In genomic region chr2:201642579-201643215, GRCh38 we compare ENCODE assay signal across 8 cellular contexts. TPM values are rescaled to one million over a fixed set of nuclear protein-coding genes. Genes with fewer than 3 reads are reported as not detected.
DNase-seq lines count a peak whose midpoint lies in the region; ATAC-seq and TF ChIP-seq lines count a peak whose summit lies in the region.

No MANE protein-coding gene starts in this region.

- peak; percentile 92 for DNase-seq in Daoy (ENCODE audit: low read depth)
- peak; percentile 86 to 87 for DNase-seq in SJCRH30
- DNase-seq in activated naive CD4-positive, alpha-beta T cell treated with anti-CD3 and anti-CD28 coated beads for 36 hours, result peak; percentile 87
- peak; percentile 72 for DNase-seq in globus pallidus (ENCODE audit: low spot score)
- peak; percentile 65 for DNase-seq in occipital lobe (lab: John Stamatoyannopoulos, UW)
- peak; percentile 90 for DNase-seq in suprapubic skin (ENCODE audit: low spot score in 2 of 2)

- peak; percentile 64 for ATAC-seq in GM21786 (IDR thresholded peaks at IDR 0.05; ENCODE audit: unreplicated experiment)

- H3K79me2 ChIP-seq in KMS-11 (ENCODE audit: insufficient read depth, low read depth), result no peaks in the 10 kb centered on the region

- TF ChIP-seq POLR2A in suprapubic skin (IDR thresholded peaks at IDR 0.05), result peak in 1 of 2 donors; percentile 61

- 0% methylated on average over 16 of the region's 56 CpGs for WGBS in suprapubic skin

- peak overlapping the region; percentile 79 for H3K4me3 Mint-ChIP-seq in activated naive CD4-positive, alpha-beta T cell treated with anti-CD3 and anti-CD28 coated beads for 36 hours

- H3K9ac ChIP-seq in KMS-11, result peak overlapping the region; percentile 92

- H3K4me1 Mint-ChIP-seq in activated naive CD4-positive, alpha-beta T cell treated with anti-CD3 and anti-CD28 coated beads for 36 hours (ENCODE audit: low read depth), result peaks cover 11% of the 10 kb centered on the region

- H3K36me3 Mint-ChIP-seq in activated naive CD4-positive, alpha-beta T cell treated with anti-CD3 and anti-CD28 coated beads for 36 hours (ENCODE audit: low read depth), result peaks cover 2% of the 10 kb centered on the region

- peak overlapping the region; percentile 63 for H3K4me2 ChIP-seq in KMS-11

- CTCF ChIA-PET in activated naive CD4-positive, alpha-beta T cell treated with anti-CD3 and anti-CD28 coated beads for 36 hours (lab: Charles Lee), result no interaction called here

- H3K27ac Mint-ChIP-seq in activated naive CD4-positive, alpha-beta T cell treated with anti-CD3 and anti-CD28 coated beads for 36 hours, result peak overlapping the region; percentile 79

- no peaks in the 10 kb centered on the region for H3K9me3 ChIP-seq in SJCRH30 (replicated peaks)
- H3K9me3 ChIP-seq in suprapubic skin, result no peaks in the 10 kb centered on the region

- H4K20me1 ChIP-seq in KMS-11 (ENCODE audit: insufficient read depth), result no peaks in the 10 kb centered on the region

- H3K9me3 Mint-ChIP-seq in activated naive CD4-positive, alpha-beta T cell treated with anti-CD3 and anti-CD28 coated beads for 36 hours, result no peaks in the 10 kb centered on the region

- H3K4me3 ChIP-seq in KMS-11 (IDR thresholded peaks at IDR 0.05; ENCODE audit: insufficient read depth, low read depth, low read length) (peak overlapping the region; percentile 83), SJCRH30 (peak overlapping the region; percentile 76), suprapubic skin (peak overlapping the region; percentile 92)

- peak overlapping the region; percentile 99 for H2AFZ ChIP-seq in KMS-11 (ENCODE audit: low read depth)

- H3K27ac ChIP-seq in KMS-11 (peak overlapping the region; percentile 71), SJCRH30 (peak overlapping the region; percentile 85), suprapubic skin (peak overlapping the region; percentile 97)

- H3K27me3 ChIP-seq in KMS-11 (ENCODE audit: insufficient read depth, low read depth), result no peaks in the 10 kb centered on the region
- no peaks in the 10 kb centered on the region for H3K27me3 ChIP-seq in SJCRH30
- H3K27me3 ChIP-seq in suprapubic skin, result no peaks in the 10 kb centered on the region

- H3K36me3 ChIP-seq in KMS-11 (ENCODE audit: insufficient read depth), result no peaks in the 10 kb centered on the region
- 0 out of 2 replicates have a peak, but pooled peaks cover 2% of the 10 kb centered on the region for H3K36me3 ChIP-seq in SJCRH30
- H3K36me3 ChIP-seq in suprapubic skin, result peaks cover 13% of the 10 kb centered on the region

- H3K4me1 ChIP-seq in KMS-11 (ENCODE audit: low read depth, poor library complexity, severe bottlenecking) (peaks cover 8% of the 10 kb centered on the region), SJCRH30 (no peaks in the 10 kb centered on the region), suprapubic skin (peaks cover 31% of the 10 kb centered on the region)

- TF ChIP-seq CTCF in KMS-11 (conservative IDR thresholded peaks at IDR 0.05; ENCODE audit: low read depth, low read length) (no peak), suprapubic skin (IDR thresholded peaks at IDR 0.05) (no peak)

- intact Hi-C loops in activated naive CD4-positive, alpha-beta T cell treated with anti-CD3 and anti-CD28 coated beads for 36 hours (cut with micrococcal nuclease), result loop anchor here (1.0 to 5.0 kb wide), 8 partner anchors 88 to 680 kb away; partner anchors contain the start of genes CASP10, CASP8, ORC2 and STRADB

- H3K27me3 Mint-ChIP-seq in activated naive CD4-positive, alpha-beta T cell treated with anti-CD3 and anti-CD28 coated beads for 36 hours (ENCODE audit: low read depth), result no peaks in the 10 kb centered on the region

- no peak for TF ChIP-seq EP300 in suprapubic skin (IDR thresholded peaks at IDR 0.05)

RNA-seq across cellular contexts. Expression of gene TMEM237, which starts 0.6 kb away (rescaled TPM):
- total RNA-seq in Daoy (2014; rRNA removed; shearing (Covaris generic)), result 144 and 173 TPM in 2 replicates
- 51.7 and 55.1 TPM in 2 replicates for total RNA-seq in SJCRH30 (2014; rRNA removed; shearing (Covaris generic))
- 10 to 100 TPM; 16.9 to 17.6 TPM for total RNA-seq in activated naive CD4-positive, alpha-beta T cell treated with anti-CD3 and anti-CD28 coated beads for 36 hours
- total RNA-seq in occipital lobe (30.3 TPM), suprapubic skin (10 to 100 TPM; 41.4 to 76.6 (median 66.2) TPM)

RNA-seq across cellular contexts. Expression of gene MPP4, which starts 55.7 kb away (rescaled TPM):
- 7.8 and 9.3 TPM in 2 replicates for total RNA-seq in Daoy (2014; rRNA removed; shearing (Covaris generic))
- 0.05 and 0.24 TPM in 2 replicates for total RNA-seq in SJCRH30 (2014; rRNA removed; shearing (Covaris generic))
- total RNA-seq in activated naive CD4-positive, alpha-beta T cell treated with anti-CD3 and anti-CD28 coated beads for 36 hours, result not detected
- total RNA-seq in occipital lobe, result 0.31 TPM
- not detected for total RNA-seq in suprapubic skin

Comparison
In these comparisons a context has a peak if more than half of its experiments do, and no peak if none do; other contexts are left out.
1. Peak in every context shown above with its lines: DNase-seq, ATAC-seq, H3K4me3 ChIP-seq and H3K27ac ChIP-seq.